15 cellular contexts compared by ENCODE assay signal in genomic region chr19:53945441-53945840, GRCh38. TPM values are rescaled to one million over a fixed set of nuclear protein-coding genes. Genes with fewer than 3 reads are reported as not detected.
A peak's percentile ranks its signal among the peaks of the same experiment; 100 is the strongest.
DNase-seq lines count a peak whose midpoint lies in the region; ATAC-seq and TF ChIP-seq lines count a peak whose summit lies in the region.
"Had no signal": no experiment of that assay in that cellular context is flagged by ENCODE, and none has a peak within 500 bp of the region (broad histone marks: within the 10 kb centered on the region; RNA-seq: fewer than 3 reads in every experiment).

No MANE protein-coding gene starts in this region.

- H3K9me3 ChIP-seq in HUES48 (ENCODE audit: control insufficient read depth, insufficient read depth, low read length) = no peaks in the 10 kb centered on the region
- H3K9me3 ChIP-seq in SJCRH30 (replicated peaks) = no peaks in the 10 kb centered on the region; the same call in 1 of the 2 replicates
- H3K9me3 ChIP-seq in endodermal cell (ENCODE audit: control insufficient read depth, low read length) = no peaks in the 10 kb centered on the region

- peaks cover 48% of the 10 kb centered on the region for H3K27me3 Mint-ChIP-seq in endodermal cell (ENCODE audit: insufficient read depth)
- peaks cover 45 to 61% of the 10 kb centered on the region in 2 donors for H3K27me3 Mint-ChIP-seq in stimulated activated naive B cell treated with anti-CD40 and anti-IgM and Interleukin-4, amounts not matched to agents 10 μg/mL and 1 μg/mL and 100 μg/mL, for 72 hours

- no peaks in the 10 kb centered on the region for H3K36me3 Mint-ChIP-seq in endodermal cell (ENCODE audit: low read depth)
- H3K36me3 Mint-ChIP-seq in stimulated activated naive B cell treated with anti-CD40 and anti-IgM and Interleukin-4, amounts not matched to agents 10 μg/mL and 1 μg/mL and 100 μg/mL, for 72 hours = peaks cover 6 to 10% of the 10 kb centered on the region in 2 donors

- DNase-seq in A172 (ENCODE audit: low spot score) (peak; percentile 70), SJCRH30 (peak; percentile 17 to 33), endodermal cell (peak; percentile 85), foreskin fibroblast (no peak)
- DNase-seq in stimulated activated CD4-positive, alpha-beta T cell treated with anti-CD3 and anti-CD28 coated beads, Interleukin-4, amount 100 ng/mL, for 4 hours = no peak
- no peak for DNase-seq in stimulated activated naive B cell treated with anti-CD40 and anti-IgM and Interleukin-4, amounts not matched to agents 10 μg/mL and 1 μg/mL and 100 μg/mL, for 72 hours
- DNase-seq: activated T-cell treated with anti-CD3 and anti-CD28 coated beads, Interleukin-2, amount 50 U/mL, for 1 hour; GF-D8; Karpas-422; NCI-H774; stimulated activated naive CD4-positive, alpha-beta T cell had no signal

- H3K9ac ChIP-seq in HUES48 (ENCODE audit: low read depth, low read length) = no peak overlapping the region
- no peak overlapping the region for H3K9ac ChIP-seq in endodermal cell (ENCODE audit: extremely low read depth, low read length, poor library complexity, severe bottlenecking)

- TF ChIP-seq CTCF in endodermal cell (conservative IDR thresholded peaks at IDR 0.05) (no peak), foreskin fibroblast (IDR thresholded peaks at IDR 0.05; ENCODE audit: low read depth, low read length) (no peak)

- H3K4me3 ChIP-seq in HUES48 (ENCODE audit: low read depth, low read length) (peak overlapping the region; percentile 44), SJCRH30 (peak overlapping the region; percentile 10; the same call in 1 of the 2 replicates), endodermal cell (ENCODE audit: low read length) (peak overlapping the region; percentile 56), foreskin fibroblast (ENCODE audit: low read depth in 1 of 2, low read length in 2 of 2) (no peak overlapping the region)

- H3K27ac Mint-ChIP-seq in endodermal cell = no peak overlapping the region
- no peak overlapping the region for H3K27ac Mint-ChIP-seq in stimulated activated naive B cell treated with anti-CD40 and anti-IgM and Interleukin-4, amounts not matched to agents 10 μg/mL and 1 μg/mL and 100 μg/mL, for 72 hours

- no peak overlapping the region for H3K4me3 Mint-ChIP-seq in endodermal cell
- H3K4me3 Mint-ChIP-seq in stimulated activated naive B cell treated with anti-CD40 and anti-IgM and Interleukin-4, amounts not matched to agents 10 μg/mL and 1 μg/mL and 100 μg/mL, for 72 hours = no peak overlapping the region

- peaks cover 2% of the 10 kb centered on the region for H3K4me1 Mint-ChIP-seq in endodermal cell
- H3K4me1 Mint-ChIP-seq in stimulated activated naive B cell treated with anti-CD40 and anti-IgM and Interleukin-4, amounts not matched to agents 10 μg/mL and 1 μg/mL and 100 μg/mL, for 72 hours = peaks cover 6 to 10% of the 10 kb centered on the region in 2 donors

- ATAC-seq in GM21447 (IDR thresholded peaks at IDR 0.05; ENCODE audit: unreplicated experiment) = no peak
- ATAC-seq in stimulated activated naive B cell treated with anti-CD40 and anti-IgM and Interleukin-4, amounts not matched to agents 10 μg/mL and 1 μg/mL and 100 μg/mL, for 72 hours (replicated peaks) = no peak

- no peaks in the 10 kb centered on the region for H3K9me3 Mint-ChIP-seq in endodermal cell
- H3K9me3 Mint-ChIP-seq in stimulated activated naive B cell treated with anti-CD40 and anti-IgM and Interleukin-4, amounts not matched to agents 10 μg/mL and 1 μg/mL and 100 μg/mL, for 72 hours = peaks cover 8 to 12% of the 10 kb centered on the region in 2 donors

- peaks cover 10% of the 10 kb centered on the region; the same call in 1 of the 2 replicates for H3K27me3 ChIP-seq in HUES48 (ENCODE audit: control insufficient read depth, insufficient read depth, low read length)
- no peaks in the 10 kb centered on the region for H3K27me3 ChIP-seq in SJCRH30
- H3K27me3 ChIP-seq in endodermal cell (ENCODE audit: control insufficient read depth, insufficient read depth, low read length, poor library complexity, severe bottlenecking) = peaks cover 23% of the 10 kb centered on the region

- H3K27ac ChIP-seq in HUES48 (ENCODE audit: low read depth, low read length) (no peak overlapping the region), SJCRH30 (no peak overlapping the region), endodermal cell (ENCODE audit: low read depth, low read length) (no peak overlapping the region)

- 44 to 64% methylated on average over 9 of the region's 9 CpGs for WGBS in endodermal cell (ENCODE audit: insufficient coverage in 1 of 2, insufficient read length in 1 of 2), 2 experiments

- H3K4me1 ChIP-seq in HUES48 (ENCODE audit: control insufficient read depth, insufficient read depth, low read length) = peaks cover 9% of the 10 kb centered on the region
- H3K4me1 ChIP-seq in SJCRH30 = no peaks in the 10 kb centered on the region
- H3K4me1 ChIP-seq in endodermal cell (ENCODE audit: control insufficient read depth, insufficient read depth, low read length) = no peaks in the 10 kb centered on the region

- H3K36me3 ChIP-seq in HUES48 (ENCODE audit: control insufficient read depth, insufficient read depth, low read length) (no peaks in the 10 kb centered on the region), SJCRH30 (no peaks in the 10 kb centered on the region), endodermal cell (ENCODE audit: control insufficient read depth, insufficient read depth, low read length) (no peaks in the 10 kb centered on the region)

RNA-seq across cellular contexts. Expression of gene CACNG8, which starts 17.3 kb away (rescaled TPM):
- 0.43 and 0.72 TPM in 2 replicates for total RNA-seq in A172 (2014; rRNA removed; shearing (Covaris generic))
- not detected in 2 replicates for total RNA-seq in SJCRH30 (2014; rRNA removed; shearing (Covaris generic))
- total RNA-seq in endodermal cell = 1 to 10 TPM in 1 of 2 donors, under 1 TPM in 1; 0.48 to 4.8 TPM
- polyA plus RNA-seq in endodermal cell (2013, experiment 1 of 2) = 2.4 TPM
- polyA plus RNA-seq in endodermal cell (2013, experiment 2 of 2) = 2.1 TPM
- total RNA-seq: epithelial cell of proximal tubule had no signal

RNA-seq across cellular contexts. Expression of gene CACNG7, which starts 36.4 kb away (rescaled TPM):
- total RNA-seq in A172 (2014; rRNA removed; shearing (Covaris generic)) = 0.07 TPM in 1 of 2 replicates, not detected in the other
- total RNA-seq in SJCRH30 (2014; rRNA removed; shearing (Covaris generic)) = not detected in 2 replicates
- total RNA-seq in endodermal cell = 1 to 10 TPM; 2.7 to 3.4 TPM
- polyA plus RNA-seq in endodermal cell (2013, experiment 1 of 2) = 48.2 TPM
- polyA plus RNA-seq in endodermal cell (2013, experiment 2 of 2) = 46.4 TPM
- total RNA-seq: epithelial cell of proximal tubule, kidney epithelial cell had no signal

RNA-seq across cellular contexts. Expression of gene CACNG6, which starts 46.0 kb away (rescaled TPM):
- 6.3 and 7.5 TPM in 2 replicates for total RNA-seq in A172 (2014; rRNA removed; shearing (Covaris generic))
- 0.76 and 2.0 TPM in 2 replicates for total RNA-seq in SJCRH30 (2014; rRNA removed; shearing (Covaris generic))
- 1 to 10 TPM in 1 of 2 donors, under 1 TPM in 1; 0.92 to 1.8 TPM for total RNA-seq in endodermal cell
- polyA plus RNA-seq in endodermal cell (2013, experiment 1 of 2) = 1.6 TPM
- 1.5 TPM for polyA plus RNA-seq in endodermal cell (2013, experiment 2 of 2)
- total RNA-seq: kidney epithelial cell had no signal

Comparison
In these comparisons a context has a peak if more than half of its experiments do, and no peak if none do; other contexts are left out.
1. DNase-seq: peak in A172 (single experiment), SJCRH30 (2 of 2) and endodermal cell (single experiment); none in stimulated activated CD4-positive, alpha-beta T cell treated with anti-CD3 and anti-CD28 coated beads, Interleukin-4, amount 100 ng/mL, for 4 hours (0 of 2), foreskin fibroblast (0 of 2) and stimulated activated naive B cell treated with anti-CD40 and anti-IgM and Interleukin-4, amounts not matched to agents 10 μg/mL and 1 μg/mL and 100 μg/mL, for 72 hours (single experiment).
2. H3K4me3 ChIP-seq: peak in HUES48 (single experiment), SJCRH30 (single experiment) and endodermal cell (single experiment); none in foreskin fibroblast (0 of 2).